ENCODE assay signal across 2 cellular contexts in genomic region chr5:87398981-87399616, GRCh38.
TF ChIP-seq lines count a peak whose summit lies in the region.

No MANE protein-coding gene starts in this region.

TF ChIP-seq in A549, 52 proteins besides CTCF, POLR2A, EP300 and RAD21:
- peak; percentile 97 for TF ChIP-seq MAFK (IDR thresholded peaks at IDR 0.05; ENCODE audit: partially characterized antibody)
- no peak for TF ChIP-seq PHF8 (IDR thresholded peaks at IDR 0.05; ENCODE audit: borderline replicate concordance, low read depth)
TF ChIP-seq in A549: peak in this region for 1.

TF ChIP-seq in GM12878, 131 proteins besides CTCF, POLR2A, EP300 and RAD21:
- TF ChIP-seq SUPT20H (IDR thresholded peaks at IDR 0.05; ENCODE audit: borderline replicate concordance, control insufficient read depth, low read depth, low read length) (no peak), POLR2AphosphoS5 (IDR thresholded peaks at IDR 0.05; ENCODE audit: low read length) (peak; percentile 39; the same call in 1 of the 2 replicates)
